ENCODE assay signal across 20 cellular contexts in the genomic region with DNA sequence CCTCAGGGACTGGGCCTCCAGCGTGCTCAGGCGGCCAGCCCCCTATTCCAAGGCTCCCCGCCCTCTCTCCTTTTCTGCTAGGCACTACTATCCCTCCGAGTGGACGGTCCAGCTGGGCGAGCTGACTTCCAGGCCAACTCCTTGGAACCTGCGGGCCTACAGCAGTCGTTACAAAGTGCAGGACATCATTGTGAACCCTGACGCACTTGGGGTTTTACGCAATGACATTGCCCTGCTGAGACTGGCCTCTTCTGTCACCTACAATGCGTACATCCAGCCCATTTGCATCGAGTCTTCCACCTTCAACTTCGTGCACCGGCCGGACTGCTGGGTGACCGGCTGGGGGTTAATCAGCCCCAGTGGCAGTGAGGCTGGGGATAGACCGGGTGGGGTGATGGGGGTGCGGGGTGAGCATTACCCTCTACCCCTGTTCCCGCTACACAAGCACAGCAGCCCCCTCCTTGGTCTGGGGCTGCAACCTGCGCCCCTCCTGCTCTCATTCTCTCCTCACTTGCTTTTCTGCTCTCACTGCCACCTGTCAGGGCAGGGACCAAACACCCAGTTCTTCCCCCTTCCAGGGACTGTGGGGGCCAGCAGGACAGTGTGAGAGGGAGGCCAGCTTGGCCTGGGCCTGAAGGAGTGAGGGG. TPM values are rescaled to one million over a fixed set of nuclear protein-coding genes. Genes with fewer than 3 reads are reported as not detected.
DNase-seq lines count a peak whose midpoint lies in the region; ATAC-seq and TF ChIP-seq lines count a peak whose summit lies in the region.
"Had no signal": no experiment of that assay in that cellular context is flagged by ENCODE, and none has a peak within 500 bp of the region (broad histone marks: within the 10 kb centered on the region; RNA-seq: fewer than 3 reads in every experiment).

No MANE protein-coding gene starts in this region.

- peak overlapping the region; percentile 47 to 58 for H3K9ac ChIP-seq in mucosa of rectum (ENCODE audit: low read depth in 1 of 2, low read length in 2 of 2)
- H3K9ac ChIP-seq: BLaER1 treated with 17β-estradiol and CSF1 and Interleukin-3, amounts not matched to agents 10 nM and 100 nM; parathyroid adenoma had no signal

- DNase-seq in WERI-Rb-1 (no peak), aorta (peak; percentile 27 to 58), MCF 10A (ENCODE audit: unreplicated experiment) (no peak)
- DNase-seq in activated CD8-positive, alpha-beta memory T cell treated with anti-CD3 and anti-CD28 coated beads, Interleukin-2, amount 50 U/mL, for 48 hours = no peak
- DNase-seq: activated CD4-positive, alpha-beta T cell treated with anti-CD3 and anti-CD28 coated beads, Interleukin-2, amount 50 U/mL, for 1 hour; activated gamma-delta T cell treated with Interleukin-2 at 50 U/mL for 16 hours; GF-D8; left ventricle myocardium superior; naive B cell; NCI-H1930; stimulated activated CD4-positive, alpha-beta T cell treated with anti-CD3 and anti-CD28 coated beads, Interleukin-2, amount 100 ng/mL, for 48 hours; T-cell had no signal

- 86 to 87% methylated on average over 20 of the region's 20 CpGs for WGBS in aorta, 2 donors

- POLR2A ChIA-PET in MCF 10A (lab: Yijun Ruan, JAX) = interaction anchor here (2.2 kb wide), 1 partner anchor 30 kb away, joined by 6 read pairs; no protein-coding TSS in a partner anchor

- H3K27me3 Mint-ChIP-seq in MCF 10A (ENCODE audit: insufficient read depth, unreplicated experiment) = no peaks in the 10 kb centered on the region

- CTCF ChIA-PET in MCF 10A (lab: Yijun Ruan, JAX) = no interaction called here

- H3K9me3 ChIP-seq in WERI-Rb-1 (ENCODE audit: severe bottlenecking) = peaks cover 3% of the 10 kb centered on the region
- H3K9me3 ChIP-seq in mucosa of rectum (ENCODE audit: control insufficient read depth in 2 of 2, low read length in 2 of 2) = peaks cover 0 to 4% of the 10 kb centered on the region in 2 donors
- peaks cover 5% of the 10 kb centered on the region for H3K9me3 ChIP-seq in aorta (ENCODE audit: control insufficient read depth, low read length)

- peaks cover 6% of the 10 kb centered on the region for H3K36me3 Mint-ChIP-seq in MCF 10A (ENCODE audit: insufficient read depth, unreplicated experiment)
- H3K36me3 Mint-ChIP-seq: T-cell had no signal

- peaks cover 8% of the 10 kb centered on the region for H3K9me3 Mint-ChIP-seq in MCF 10A (ENCODE audit: unreplicated experiment)

- TF ChIP-seq CTCF in WERI-Rb-1 (IDR thresholded peaks at IDR 0.05; ENCODE audit: low read depth, low read length) = no peak
- TF ChIP-seq CTCF in MCF 10A (IDR thresholded peaks at IDR 0.05; ENCODE audit: unreplicated experiment) = no peak

- H3K36me3 ChIP-seq in WERI-Rb-1 (no peaks in the 10 kb centered on the region), mucosa of rectum (ENCODE audit: control insufficient read depth in 2 of 2, insufficient read depth in 2 of 2, low read length in 2 of 2) (no peaks in the 10 kb centered on the region), aorta (ENCODE audit: control insufficient read depth in 1 of 2, insufficient read depth in 2 of 2, low read length in 1 of 2) (no peaks in the 10 kb centered on the region)
- H3K36me3 ChIP-seq: BLaER1 treated with 17β-estradiol and CSF1 and Interleukin-3, amounts not matched to agents 10 nM and 100 nM; cardiac muscle cell had no signal

- BruUV-seq in MCF 10A (replicated peaks; lab: Mats Ljungman, UMichigan) = no TSS peak

- peaks cover 21 to 26% of the 10 kb centered on the region in 2 donors for H3K4me1 ChIP-seq in mucosa of rectum (ENCODE audit: control insufficient read depth in 2 of 2, insufficient read depth in 2 of 2, low read length in 2 of 2)
- H3K4me1 ChIP-seq in aorta (ENCODE audit: control insufficient read depth in 1 of 2, insufficient read depth in 2 of 2, low read length in 2 of 2) = no peaks in the 10 kb centered on the region
- H3K4me1 ChIP-seq: parathyroid adenoma had no signal

- no peak overlapping the region for H3K27ac Mint-ChIP-seq in MCF 10A (ENCODE audit: low read depth, unreplicated experiment)
- H3K27ac Mint-ChIP-seq: T-cell had no signal

- H3K27me3 ChIP-seq in WERI-Rb-1 (ENCODE audit: insufficient read depth, low read depth, severe bottlenecking) = no peaks in the 10 kb centered on the region
- H3K27me3 ChIP-seq in mucosa of rectum (ENCODE audit: control insufficient read depth in 2 of 2, insufficient read depth in 2 of 2, low read length in 2 of 2) = no peaks in the 10 kb centered on the region
- H3K27me3 ChIP-seq in aorta (ENCODE audit: control insufficient read depth in 1 of 2, insufficient read depth in 2 of 2, low read length in 1 of 2) = peaks cover 0 to 1% of the 10 kb centered on the region in 2 donors
- H3K27me3 ChIP-seq: BLaER1 treated with 17β-estradiol and CSF1 and Interleukin-3, amounts not matched to agents 10 nM and 100 nM; cardiac muscle cell had no signal

- H3K27ac ChIP-seq in WERI-Rb-1 (0 out of 2 replicates have a peak overlapping the region, but pooled peaks have one; percentile 35), mucosa of rectum (ENCODE audit: low read depth in 2 of 2, low read length in 2 of 2) (peak overlapping the region; percentile 87 to 96), aorta (ENCODE audit: low read depth in 1 of 2, low read length in 2 of 2) (no peak overlapping the region)
- H3K27ac ChIP-seq: BLaER1 treated with 17β-estradiol and CSF1 and Interleukin-3, amounts not matched to agents 10 nM and 100 nM; cardiac muscle cell; parathyroid adenoma had no signal

- H3K4me1 Mint-ChIP-seq in MCF 10A (ENCODE audit: insufficient read depth, unreplicated experiment) = peaks cover 25% of the 10 kb centered on the region
- H3K4me1 Mint-ChIP-seq: naive B cell, T-cell had no signal

- H3K4me3 Mint-ChIP-seq in MCF 10A (ENCODE audit: unreplicated experiment) = no peak overlapping the region
- H3K4me3 Mint-ChIP-seq: naive B cell, T-cell had no signal

- intact Hi-C loops in aorta (cut with DNase I) = no loop called here
- intact Hi-C loops in MCF 10A (cut with micrococcal nuclease) = no loop called here

- H3K4me3 ChIP-seq in WERI-Rb-1 (ENCODE audit: low read depth, low read length) (no peak overlapping the region), mucosa of rectum (ENCODE audit: low read length in 2 of 2) (peak overlapping the region in 1 of 2 donors; percentile 34), aorta (ENCODE audit: low read length in 2 of 2) (no peak overlapping the region)
- H3K4me3 ChIP-seq: BLaER1 treated with 17β-estradiol and CSF1 and Interleukin-3, amounts not matched to agents 10 nM and 100 nM; cardiac muscle cell; GM12878 had no signal

- no peak for ATAC-seq in aorta (ENCODE audit: low FRiP score)
- ATAC-seq: GM12878, left ventricle myocardium superior, T-cell had no signal

RNA-seq across cellular contexts. Expression of a gene that starts 1.1 kb away (rescaled TPM):
- not detected for total RNA-seq in aorta
- polyA plus RNA-seq in aorta = not detected
- not detected in 2 replicates for total RNA-seq in MCF 10A (2022)
- total RNA-seq: cardiac muscle cell, esophagus mucosa, GM12878, left ventricle myocardium superior, NCI-H460, skeletal muscle tissue, T-cell had no signal
- polyA plus RNA-seq: cardiac muscle cell, GM12878 had no signal

RNA-seq across cellular contexts. Expression of a gene that starts 12.0 kb away (rescaled TPM):
- total RNA-seq in aorta (not detected), MCF 10A (2022) (not detected in 2 replicates)
- polyA plus RNA-seq in aorta = under 1 TPM in 1 of 2 donors, not detected in 1; 0.08 TPM
- total RNA-seq: cardiac muscle cell, esophagus mucosa, GM12878, left ventricle myocardium superior, NCI-H460, skeletal muscle tissue, T-cell had no signal
- polyA plus RNA-seq: cardiac muscle cell, GM12878 had no signal

RNA-seq across cellular contexts. Expression of a gene that starts 17.7 kb away (rescaled TPM):
- total RNA-seq in aorta (not detected), MCF 10A (2022) (16.4 TPM in 2 replicates)
- not detected for polyA plus RNA-seq in aorta
- total RNA-seq: cardiac muscle cell, left ventricle myocardium superior, NCI-H460, skeletal muscle tissue had no signal
- polyA plus RNA-seq: cardiac muscle cell had no signal

RNA-seq across cellular contexts. Expression of a gene that starts 22.2 kb away (rescaled TPM):
- total RNA-seq in aorta = 100 to 1,000 TPM; 146 to 174 TPM
- polyA plus RNA-seq in aorta = 100 to 1,000 TPM; 368 to 843 TPM
- 438 and 504 TPM in 2 replicates for total RNA-seq in MCF 10A (2022)

RNA-seq across cellular contexts. Expression of a gene that starts 30.8 kb away (rescaled TPM):
- under 1 TPM in 1 of 2 donors, not detected in 1; 0.48 TPM for total RNA-seq in aorta
- polyA plus RNA-seq in aorta = 1 to 10 TPM in 1 of 2 donors, not detected in 1; 4.8 TPM
- total RNA-seq in MCF 10A (2022) = 4.0 and 6.9 TPM in 2 replicates
- total RNA-seq: cardiac muscle cell had no signal
- polyA plus RNA-seq: cardiac muscle cell had no signal

Comparison
In these comparisons a context has a peak if more than half of its experiments do, and no peak if none do; other contexts are left out.
1. DNase-seq: peak in aorta (2 of 2); none in WERI-Rb-1 (single experiment), activated CD8-positive, alpha-beta memory T cell treated with anti-CD3 and anti-CD28 coated beads, Interleukin-2, amount 50 U/mL, for 48 hours (single experiment) and MCF 10A (single experiment).
2. H3K27ac ChIP-seq: peak in WERI-Rb-1 (single experiment) and mucosa of rectum (2 of 2); none in aorta (0 of 2).
3. RNA of a gene that starts 17.7 kb away (total RNA-seq): 16.4 TPM in MCF 10A; not detected in aorta; every median in the first group is over 10 times any median in the second.